In genomic region chr22:32474635-32475427, GRCh38 we compare ENCODE assay signal across 8 cellular contexts.
DNase-seq lines count a peak whose midpoint lies in the region; ATAC-seq and TF ChIP-seq lines count a peak whose summit lies in the region.

TSS of gene FBXO7 (plus strand) at chr22:32474811. CDS start at chr22:32475003, 192 bp downstream.

- peak within 1 kb of the TSS; percentile 95 for H3K27ac ChIP-seq in caudate nucleus (ENCODE audit: low read depth, low read length)

- CTCF ChIA-PET in AG04449 (lab: Yijun Ruan, JAX), result interaction anchor here (0.7 to 3.8 kb wide), 17 partner anchors 13 to 526 kb away, joined by 3 to 50 read pairs (median 4); partner anchors contain the start of gene RTCB

- H3K4me3 ChIP-seq in AG04449 (ENCODE audit: low read depth, low read length), result peak within 1 kb of the TSS; percentile 89

- DNase-seq in AG04449 (ENCODE audit: low read depth, low spot score) (peak; percentile 36), NCI-H345 (lab: John Stamatoyannopoulos, UW) (peak; percentile 86), caudate nucleus (lab: John Stamatoyannopoulos, UW) (peak in 60 of 61 donors; percentile 47 to 94 (median 85)), inferior parietal cortex (ENCODE audit: extremely low spot score) (peak; percentile 91)
- peak; percentile 62 to 76 (median 72) for DNase-seq in activated CD4-positive, CD25-positive, alpha-beta regulatory T cell (lab: John Stamatoyannopoulos, UW)
- DNase-seq in stimulated activated CD4-positive, alpha-beta T cell treated with anti-CD3 and anti-CD28 coated beads, Interleukin-12 subunit alpha, Interleukin-12 subunit beta, amount 100 ng/mL, for 24 hours (ENCODE audit: low read depth in 2 of 2), result peak; percentile 75 to 76

- TF ChIP-seq CTCF in AG04449 (IDR thresholded peaks at IDR 0.05; ENCODE audit: insufficient read depth, low read length, missing control alignments), result peak; percentile 75

- POLR2A ChIA-PET in AG04449 (lab: Yijun Ruan, JAX), result interaction anchor here (0.6 to 2.7 kb wide), 3 partner anchors 87 to 328 kb away, joined by 3 to 17 read pairs (median 4); partner anchors contain the start of gene TIMP3

- ATAC-seq in GM18873 (IDR thresholded peaks at IDR 0.05; ENCODE audit: low FRiP score, unreplicated experiment), result peak; percentile 56
- peak; percentile 59 for ATAC-seq in HG03139 (IDR thresholded peaks at IDR 0.05; ENCODE audit: unreplicated experiment)

Comparison
In these comparisons a context has a peak if more than half of its experiments do, and no peak if none do; other contexts are left out.
1. Peak in every context shown above with its lines: DNase-seq, ATAC-seq, H3K4me3 ChIP-seq and H3K27ac ChIP-seq.
2. DNase-seq: peak in every context shown above with its lines; median percentile 91 in inferior parietal cortex; 86 in NCI-H345; 85 in caudate nucleus; 76 in stimulated activated CD4-positive, alpha-beta T cell treated with anti-CD3 and anti-CD28 coated beads, Interleukin-12 subunit alpha, Interleukin-12 subunit beta, amount 100 ng/mL, for 24 hours; 72 in activated CD4-positive, CD25-positive, alpha-beta regulatory T cell; 36 in AG04449.